ENCODE assay signal across 1 cellular context in genomic region chr2:157193461-157193860, GRCh38.
TF ChIP-seq lines count a peak whose summit lies in the region.

No MANE protein-coding gene starts in this region.

TF ChIP-seq in HCT116, 20 proteins besides CTCF, POLR2A, EP300 and RAD21 (continued from another document):
- TF ChIP-seq, protein P1, sequence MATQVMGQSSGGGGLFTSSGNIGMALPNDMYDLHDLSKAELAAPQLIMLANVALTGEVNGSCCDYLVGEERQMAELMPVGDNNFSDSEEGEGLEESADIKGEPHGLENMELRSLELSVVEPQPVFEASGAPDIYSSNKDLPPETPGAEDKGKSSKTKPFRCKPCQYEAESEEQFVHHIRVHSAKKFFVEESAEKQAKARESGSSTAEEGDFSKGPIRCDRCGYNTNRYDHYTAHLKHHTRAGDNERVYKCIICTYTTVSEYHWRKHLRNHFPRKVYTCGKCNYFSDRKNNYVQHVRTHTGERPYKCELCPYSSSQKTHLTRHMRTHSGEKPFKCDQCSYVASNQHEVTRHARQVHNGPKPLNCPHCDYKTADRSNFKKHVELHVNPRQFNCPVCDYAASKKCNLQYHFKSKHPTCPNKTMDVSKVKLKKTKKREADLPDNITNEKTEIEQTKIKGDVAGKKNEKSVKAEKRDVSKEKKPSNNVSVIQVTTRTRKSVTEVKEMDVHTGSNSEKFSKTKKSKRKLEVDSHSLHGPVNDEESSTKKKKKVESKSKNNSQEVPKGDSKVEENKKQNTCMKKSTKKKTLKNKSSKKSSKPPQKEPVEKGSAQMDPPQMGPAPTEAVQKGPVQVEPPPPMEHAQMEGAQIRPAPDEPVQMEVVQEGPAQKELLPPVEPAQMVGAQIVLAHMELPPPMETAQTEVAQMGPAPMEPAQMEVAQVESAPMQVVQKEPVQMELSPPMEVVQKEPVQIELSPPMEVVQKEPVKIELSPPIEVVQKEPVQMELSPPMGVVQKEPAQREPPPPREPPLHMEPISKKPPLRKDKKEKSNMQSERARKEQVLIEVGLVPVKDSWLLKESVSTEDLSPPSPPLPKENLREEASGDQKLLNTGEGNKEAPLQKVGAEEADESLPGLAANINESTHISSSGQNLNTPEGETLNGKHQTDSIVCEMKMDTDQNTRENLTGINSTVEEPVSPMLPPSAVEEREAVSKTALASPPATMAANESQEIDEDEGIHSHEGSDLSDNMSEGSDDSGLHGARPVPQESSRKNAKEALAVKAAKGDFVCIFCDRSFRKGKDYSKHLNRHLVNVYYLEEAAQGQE (IDR thresholded peaks at IDR 0.05; ENCODE audit: low read depth), result no peak
- TF ChIP-seq SIN3A (IDR thresholded peaks at IDR 0.05; ENCODE audit: low read depth) (no peak), FOSL1 (IDR thresholded peaks at IDR 0.05; ENCODE audit: low read depth) (no peak), EGR1 (IDR thresholded peaks at IDR 0.05; ENCODE audit: low read depth) (no peak)
TF ChIP-seq in HCT116: peak in this region for 0.
